In the genomic region with DNA sequence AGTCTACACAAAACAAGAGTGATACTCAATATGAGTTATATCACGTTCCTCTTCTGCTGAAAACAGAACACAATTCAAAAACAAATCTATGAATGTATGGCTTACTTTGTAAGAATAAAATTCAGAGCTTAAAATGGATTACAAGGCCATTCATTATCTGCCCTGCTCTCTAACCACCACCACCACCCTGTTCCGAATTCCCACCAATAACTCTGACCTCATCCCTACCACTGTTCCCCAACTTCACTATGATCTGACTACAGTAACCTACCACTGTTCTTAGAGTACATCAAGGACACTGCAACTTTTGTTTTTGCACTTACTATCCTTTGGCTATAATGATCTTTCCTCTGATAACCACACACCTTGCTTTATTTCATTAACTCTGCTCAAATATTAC, we compare ENCODE assay signal across 33 cellular contexts.
"Had no signal": no experiment of that assay in that cellular context is flagged by ENCODE, and none has a peak within 500 bp of the region (broad histone marks: within the 10 kb centered on the region; RNA-seq: fewer than 3 reads in every experiment).

No MANE protein-coding gene starts in this region.

- H3K27ac Mint-ChIP-seq: activated CD4-positive, alpha-beta T cell treated with anti-CD3 and anti-CD28 coated beads, Interleukin-2, amount 10 ng/mL, durations not matched to agents 24 days and 14 days; activated CD8-positive, alpha-beta memory T cell treated with anti-CD3 and anti-CD28 coated beads, Interleukin-2, amount 10 ng/mL, durations not matched to agents 7 days and 5 days; activated naive CD4-positive, alpha-beta T cell treated with anti-CD3 and anti-CD28 coated beads, Interleukin-2, amount 50 U/mL, for 24 hours; activated naive CD8-positive, alpha-beta T cell treated with anti-CD3 and anti-CD28 coated beads, Interleukin-2, amount 10 ng/mL, durations not matched to agents 7 days and 5 days; T-cell; T-helper 17 cell had no signal

- H3K27me3 ChIP-seq: ascending aorta, cardiac muscle cell, Peyer's patch, SJSA1 had no signal

- H3K27ac ChIP-seq: ascending aorta, cardiac muscle cell, Peyer's patch, SJSA1, WERI-Rb-1 had no signal

- H3K9me3 ChIP-seq: ascending aorta, Peyer's patch, SJSA1 had no signal

- H3K36me3 Mint-ChIP-seq: activated CD8-positive, alpha-beta memory T cell treated with anti-CD3 and anti-CD28 coated beads, Interleukin-2, amount 10 ng/mL, durations not matched to agents 7 days and 5 days had no signal

- H3K9me3 Mint-ChIP-seq: activated CD4-positive, alpha-beta T cell treated with anti-CD3 and anti-CD28 coated beads, Interleukin-2, amount 10 ng/mL, durations not matched to agents 24 days and 14 days; activated naive CD4-positive, alpha-beta T cell treated with anti-CD3 and anti-CD28 coated beads, Interleukin-2, amount 50 U/mL, for 24 hours; activated naive CD8-positive, alpha-beta T cell treated with anti-CD3 and anti-CD28 coated beads, Interleukin-2, amount 10 ng/mL, durations not matched to agents 7 days and 5 days; central memory CD8-positive, alpha-beta T cell; T-cell had no signal

- H3K4me3 ChIP-seq: ascending aorta, cardiac muscle cell, K562, Peyer's patch, SJSA1 had no signal

- H3K36me3 ChIP-seq: ascending aorta, cardiac muscle cell, Peyer's patch, SJSA1, WERI-Rb-1 had no signal

- ATAC-seq: activated CD8-positive, alpha-beta memory T cell treated with anti-CD3 and anti-CD28 coated beads, Interleukin-2, amount 10 ng/mL, durations not matched to agents 7 days and 5 days; K562; PC-3; SK-N-SH treated with all-trans-retinoic acid at 6 μM for 48 hours; T-cell; T-helper 17 cell had no signal

- H3K27me3 Mint-ChIP-seq: activated CD4-positive, alpha-beta T cell treated with anti-CD3 and anti-CD28 coated beads, Interleukin-2, amount 10 ng/mL, durations not matched to agents 24 days and 14 days; activated CD8-positive, alpha-beta memory T cell treated with anti-CD3 and anti-CD28 coated beads, Interleukin-2, amount 10 ng/mL, durations not matched to agents 7 days and 5 days; activated naive CD4-positive, alpha-beta T cell treated with anti-CD3 and anti-CD28 coated beads, Interleukin-2, amount 50 U/mL, for 24 hours; activated naive CD8-positive, alpha-beta T cell treated with anti-CD3 and anti-CD28 coated beads, Interleukin-2, amount 10 ng/mL, durations not matched to agents 7 days and 5 days; central memory CD8-positive, alpha-beta T cell; T-cell; T-helper 17 cell had no signal

- DNase-seq: activated CD4-positive, alpha-beta T cell treated with anti-CD3 and anti-CD28 coated beads for 1 hour; activated CD4-positive, alpha-beta T cell treated with anti-CD3 and anti-CD28 coated beads, Interleukin-2, amount 10 ng/mL, durations not matched to agents 24 days and 14 days; activated CD4-positive, alpha-beta T cell treated with anti-CD3 and anti-CD28 coated beads, Interleukin-2, amount 50 U/mL, for 48 hours; activated CD4-positive, CD25-positive, alpha-beta regulatory T cell; activated CD8-positive, alpha-beta memory T cell treated with anti-CD3 and anti-CD28 coated beads for 24 hours; activated CD8-positive, alpha-beta memory T cell treated with anti-CD3 and anti-CD28 coated beads, Interleukin-2, amount 10 ng/mL, durations not matched to agents 7 days and 5 days; activated CD8-positive, alpha-beta memory T cell treated with anti-CD3 and anti-CD28 coated beads, Interleukin-2, amount 50 U/mL, for 48 hours; activated effector memory CD4-positive, alpha-beta T cell treated with anti-CD3 and anti-CD28 coated beads, Interleukin-2, amount 50 U/mL, for 16 hours; activated naive CD4-positive, alpha-beta T cell; activated naive CD8-positive, alpha-beta T cell treated with anti-CD3 and anti-CD28 coated beads, Interleukin-2, amount 10 ng/mL, durations not matched to agents 7 days and 5 days; amygdala; NCI-H1092; NCI-H1436 treated with DMSO at 0.1 percent for 48 hours; NCI-H1694 treated with DMSO at 0.1 percent for 48 hours; NCI-H2029; NCI-H345; NCI-H526; NCI-H748 treated with DMSO at 0.1 percent for 48 hours; NK-92 treated with Interleukin-12 subunit alpha and Interleukin-12 subunit beta, amount 100 ng/mL, for 24 hours; PC-3; Peyer's patch; RPMI8226; SHP77 treated with DMSO at 0.1 percent for 48 hours; T-cell; T-helper 17 cell; WERI-Rb-1 had no signal

- H3K4me3 Mint-ChIP-seq: activated CD4-positive, alpha-beta T cell treated with anti-CD3 and anti-CD28 coated beads, Interleukin-2, amount 10 ng/mL, durations not matched to agents 24 days and 14 days; activated CD8-positive, alpha-beta memory T cell treated with anti-CD3 and anti-CD28 coated beads, Interleukin-2, amount 10 ng/mL, durations not matched to agents 7 days and 5 days; activated naive CD4-positive, alpha-beta T cell treated with anti-CD3 and anti-CD28 coated beads, Interleukin-2, amount 50 U/mL, for 24 hours; activated naive CD8-positive, alpha-beta T cell treated with anti-CD3 and anti-CD28 coated beads, Interleukin-2, amount 10 ng/mL, durations not matched to agents 7 days and 5 days; central memory CD8-positive, alpha-beta T cell; T-cell; T-helper 17 cell had no signal

- H3K4me1 ChIP-seq: ascending aorta, Peyer's patch, SJSA1 had no signal
